Comparison of ENCODE assay signal across 1 cellular context in genomic region chr22:43345356-43345755, GRCh38.
TF ChIP-seq lines count a peak whose summit lies in the region.

No MANE protein-coding gene starts in this region.

TF ChIP-seq in H1, 55 proteins besides CTCF, POLR2A, EP300 and RAD21 (continued from another document):
- TF ChIP-seq, protein P1, sequence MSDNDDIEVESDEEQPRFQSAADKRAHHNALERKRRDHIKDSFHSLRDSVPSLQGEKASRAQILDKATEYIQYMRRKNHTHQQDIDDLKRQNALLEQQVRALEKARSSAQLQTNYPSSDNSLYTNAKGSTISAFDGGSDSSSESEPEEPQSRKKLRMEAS (IDR thresholded peaks at IDR 0.05), result no peak
- no peak for TF ChIP-seq TBP (IDR thresholded peaks at IDR 0.05; ENCODE audit: low read depth, low read length)
- TF ChIP-seq CBX8 (IDR thresholded peaks at IDR 0.05; ENCODE audit: borderline replicate concordance, low read depth, low read length), result no peak
- TF ChIP-seq CHD1 (IDR thresholded peaks at IDR 0.05; ENCODE audit: low read depth, low read length), result no peak
- no peak for TF ChIP-seq TCF12 (IDR thresholded peaks at IDR 0.05; ENCODE audit: low read depth, low read length)
- TF ChIP-seq NANOG (IDR thresholded peaks at IDR 0.05; ENCODE audit: insufficient read depth, low read depth, low read length, poor library complexity, severe bottlenecking), result no peak
- no peak for TF ChIP-seq EZH2 (IDR thresholded peaks at IDR 0.05; ENCODE audit: low read depth, low read length, severe bottlenecking)
- TF ChIP-seq ASH2L (IDR thresholded peaks at IDR 0.05; ENCODE audit: low read length), result no peak
- no peak for TF ChIP-seq BCL11A (IDR thresholded peaks at IDR 0.05; ENCODE audit: low read depth in 2 of 2, low read length in 2 of 2)
- TF ChIP-seq HDAC6 (IDR thresholded peaks at IDR 0.05; ENCODE audit: low read depth, low read length), result no peak
- no peak for TF ChIP-seq RXRA (IDR thresholded peaks at IDR 0.05; ENCODE audit: insufficient read depth, low read depth, low read length)
- no peak for TF ChIP-seq NRF1 (IDR thresholded peaks at IDR 0.05; ENCODE audit: low read depth, low read length)
- TF ChIP-seq KDM1A (IDR thresholded peaks at IDR 0.05; ENCODE audit: borderline replicate concordance, low read length), result no peak
